23 cellular contexts compared by ENCODE assay signal in genomic region chr11:35483131-35483800, GRCh38. TPM values are rescaled to one million over a fixed set of nuclear protein-coding genes. Genes with fewer than 3 reads are reported as not detected.
DNase-seq lines count a peak whose midpoint lies in the region; ATAC-seq and TF ChIP-seq lines count a peak whose summit lies in the region.
"Had no signal": no experiment of that assay in that cellular context is flagged by ENCODE, and none has a peak within 500 bp of the region (broad histone marks: within the 10 kb centered on the region; RNA-seq: fewer than 3 reads in every experiment).

No MANE protein-coding gene starts in this region.

- H3K4me3 ChIP-seq in AG04449 (ENCODE audit: low read depth, low read length): no peak overlapping the region
- H3K4me3 ChIP-seq in thyroid gland (replicated peaks in 1 of 3): no peak overlapping the region
- no peak overlapping the region for H3K4me3 ChIP-seq in prostate gland
- H3K4me3 ChIP-seq: A549 had no signal

- CTCF ChIA-PET in AG04449 (lab: Yijun Ruan, JAX): interaction anchor here (0.8 to 3.4 kb wide), 9 partner anchors 9 to 557 kb away, joined by 3 to 16 read pairs (median 3); no protein-coding TSS in a partner anchor

- no peak for ATAC-seq in GM18511 (IDR thresholded peaks at IDR 0.05; ENCODE audit: unreplicated experiment)
- ATAC-seq: A549; activated naive CD4-positive, alpha-beta T cell treated with anti-CD3 and anti-CD28 coated beads, Interleukin-2, amount 50 U/mL, for 72 hours; sciatic nerve had no signal

- H3K27me3 ChIP-seq in thyroid gland: no peaks in the 10 kb centered on the region
- no peaks in the 10 kb centered on the region for H3K27me3 ChIP-seq in prostate gland (replicated peaks; ENCODE audit: insufficient read depth)

- TF ChIP-seq POLR2A in thyroid gland (IDR thresholded peaks at IDR 0.05) (no peak), prostate gland (IDR thresholded peaks at IDR 0.05) (no peak)

- H3K36me3 ChIP-seq in thyroid gland: no peaks in the 10 kb centered on the region
- H3K36me3 ChIP-seq in prostate gland: no peaks in the 10 kb centered on the region

- 93 to 96% methylated on average over 3 of the region's 3 CpGs for WGBS in thyroid gland, 2 donors
- 95% methylated on average over 3 of the region's 3 CpGs for WGBS in prostate gland

- no peak overlapping the region for H3K27ac ChIP-seq in thyroid gland
- no peak overlapping the region for H3K27ac ChIP-seq in prostate gland
- H3K27ac ChIP-seq: A549, KMS-11 had no signal

- intact Hi-C loops in thyroid gland (cut with DNase I) (no loop called here), prostate gland (cut with DNase I) (loop anchor here (10.0 kb wide), 1 partner anchor 558 kb away; no protein-coding TSS in a partner anchor)

- H3K9me3 ChIP-seq in thyroid gland (no peaks in the 10 kb centered on the region), prostate gland (no peaks in the 10 kb centered on the region)

- POLR2A ChIA-PET in AG04449 (lab: Yijun Ruan, JAX): interaction anchor here (0.6 to 1.3 kb wide), 3 partner anchors 116 to 495 kb away, joined by 3 read pairs; partner anchors contain the start of gene FJX1

- DNase-seq in AG04449 (ENCODE audit: low read depth, low spot score): peak; percentile 42
- peak; percentile 75 for DNase-seq in HCEC 1CT
- DNase-seq in amniotic epithelial cell (ENCODE audit: low read depth): peak; percentile 49
- peak; percentile 82 for DNase-seq in iris pigment epithelial cell (ENCODE audit: low read depth)
- DNase-seq in thyroid gland: no peak
- no peak for DNase-seq in germinal center (ENCODE audit: low spot score)
- DNase-seq in prostate gland (ENCODE audit: low spot score): no peak
- DNase-seq: activated CD4-positive, alpha-beta T cell treated with anti-CD3 and anti-CD28 coated beads, Interleukin-2, amount 50 U/mL, for 48 hours; activated CD4-positive, CD25-positive, alpha-beta regulatory T cell; activated CD8-positive, alpha-beta memory T cell treated with anti-CD3 and anti-CD28 coated beads, Interleukin-2, amount 50 U/mL, for 48 hours; MV-4-11; NCI-H146; nephron progenitor cell; posterior cingulate gyrus; stimulated activated CD4-positive, alpha-beta T cell treated with anti-CD3 and anti-CD28 coated beads, Interleukin-15, amount 100 ng/mL, for 24 hours had no signal

- TF ChIP-seq CTCF in AG04449 (IDR thresholded peaks at IDR 0.05; ENCODE audit: insufficient read depth, low read length, missing control alignments) (no peak), thyroid gland (IDR thresholded peaks at IDR 0.05) (no peak), prostate gland (IDR thresholded peaks at IDR 0.05) (no peak)

- H3K4me1 ChIP-seq in thyroid gland (peaks cover 29 to 33% of the 10 kb centered on the region in 2 donors), prostate gland (replicated peaks) (no peaks in the 10 kb centered on the region)
- H3K4me1 ChIP-seq: A549 had no signal

RNA-seq across cellular contexts. Expression of gene PAMR1, which starts 42.1 kb away (rescaled TPM):
- 10 to 100 TPM in 1 of 4 donors, 1 to 10 TPM in 3; 1.2 to 16.4 (median 4.3) TPM for total RNA-seq in thyroid gland
- total RNA-seq in prostate gland: 1 to 10 TPM; 2.5 to 6.5 TPM
- total RNA-seq: activated naive CD4-positive, alpha-beta T cell treated with anti-CD3 and anti-CD28 coated beads, Interleukin-2, amount 50 U/mL, for 72 hours; activated T-helper 2 cell treated with anti-CD3 and anti-CD28 coated beads, Interferon-gamma antibody, Interleukin-2, Interleukin-4, amounts not matched to agents 10 μg/mL and 5 μg/mL and 100 μg/mL, durations not matched to agents 14 hours and 24 hours and 36 hours; NCI-H460; OCI-LY7 had no signal

Comparison
In these comparisons a context has a peak if more than half of its experiments do, and no peak if none do; other contexts are left out.
1. DNase-seq: peak in AG04449 (single experiment), HCEC 1CT (single experiment), amniotic epithelial cell (single experiment) and iris pigment epithelial cell (single experiment); none in thyroid gland (0 of 2), germinal center (single experiment) and prostate gland (single experiment).